8 cellular contexts compared by ENCODE assay signal in genomic region chr17:38663125-38663751, GRCh38. TPM values are rescaled to one million over a fixed set of nuclear protein-coding genes. Genes with fewer than 3 reads are reported as not detected.
A peak's percentile ranks its signal among the peaks of the same experiment; 100 is the strongest.
DNase-seq lines count a peak whose midpoint lies in the region; ATAC-seq and TF ChIP-seq lines count a peak whose summit lies in the region.

No MANE protein-coding gene starts in this region.

- H3K36me3 Mint-ChIP-seq in stimulated activated effector memory CD8-positive, alpha-beta T cell treated with anti-CD3 and anti-CD28 coated beads, Interleukin-12 subunit alpha, Interleukin-12 subunit beta, amount 100 ng/mL, for 72 hours: no peaks in the 10 kb centered on the region

- H3K9me2 ChIP-seq in SU-DHL-6 (replicated peaks; ENCODE audit: insufficient read depth, low read length): no peaks in the 10 kb centered on the region

- H3K4me2 ChIP-seq in SU-DHL-6 (ENCODE audit: low read depth, low read length, poor library complexity, severe bottlenecking): no peak overlapping the region

- TF ChIP-seq CTCF in SU-DHL-6 (IDR thresholded peaks at IDR 0.05; ENCODE audit: insufficient read depth, low read length, poor library complexity, severe bottlenecking) (peak; percentile 74), breast epithelium (IDR thresholded peaks at IDR 0.05) (peak; percentile 12 to 84 (median 70))

- H3K36me3 ChIP-seq in SU-DHL-6 (ENCODE audit: low read length): no peaks in the 10 kb centered on the region
- no peaks in the 10 kb centered on the region for H3K36me3 ChIP-seq in breast epithelium

- peaks cover 6% of the 10 kb centered on the region for H3K4me1 Mint-ChIP-seq in stimulated activated effector memory CD8-positive, alpha-beta T cell treated with anti-CD3 and anti-CD28 coated beads, Interleukin-12 subunit alpha, Interleukin-12 subunit beta, amount 100 ng/mL, for 72 hours

- H3K9me3 ChIP-seq in SU-DHL-6 (ENCODE audit: insufficient read depth, low read length) (no peaks in the 10 kb centered on the region), breast epithelium (no peaks in the 10 kb centered on the region)

- H3K79me2 ChIP-seq in SU-DHL-6 (ENCODE audit: insufficient read depth, low read length): no peaks in the 10 kb centered on the region

- H4K20me1 ChIP-seq in SU-DHL-6 (ENCODE audit: low read depth, low read length): no peaks in the 10 kb centered on the region

- H2AFZ ChIP-seq in SU-DHL-6 (ENCODE audit: low read depth, low read length, severe bottlenecking): no peak overlapping the region

- DNase-seq in activated gamma-delta T cell treated with Interleukin-2 at 50 U/mL for 16 hours: peak; percentile 18
- no peak for DNase-seq in activated gamma-delta T cell (lab: John Stamatoyannopoulos, UW)
- peak; percentile 56 for DNase-seq in NCI-H146 treated with DMSO at 0.1 percent for 48 hours (lab: John Stamatoyannopoulos, UW; ENCODE audit: unreplicated experiment)
- peak in 1 of 2 donors; percentile 69 for DNase-seq in breast epithelium (ENCODE audit: low spot score in 2 of 2)
- DNase-seq in left colon: peak; percentile 58 to 75
- DNase-seq in stimulated activated effector memory CD8-positive, alpha-beta T cell treated with anti-CD3 and anti-CD28 coated beads, Interleukin-12 subunit alpha, Interleukin-12 subunit beta, amount 100 ng/mL, for 72 hours (ENCODE audit: low spot score in 2 of 2): peak in 1 of 2 donors; percentile 62

- intact Hi-C loops in breast epithelium (cut with DNase I; ENCODE audit: low total_unique reads) (no loop called here), left colon (cut with DNase I, micrococcal nuclease) (loop anchor here (10.0 kb wide), 2 partner anchors 98 to 168 kb away; no protein-coding TSS in a partner anchor)

- H3K9ac ChIP-seq in SU-DHL-6 (ENCODE audit: low read length): no peak overlapping the region

- H3K27ac ChIP-seq in SU-DHL-6 (ENCODE audit: low read depth, low read length): no peak overlapping the region
- no peak overlapping the region for H3K27ac ChIP-seq in breast epithelium

- no peaks in the 10 kb centered on the region for H3K9me3 Mint-ChIP-seq in stimulated activated effector memory CD8-positive, alpha-beta T cell treated with anti-CD3 and anti-CD28 coated beads, Interleukin-12 subunit alpha, Interleukin-12 subunit beta, amount 100 ng/mL, for 72 hours

- H3K4me3 ChIP-seq in SU-DHL-6 (ENCODE audit: insufficient read depth, low read length, poor library complexity, severe bottlenecking) (no peak overlapping the region), breast epithelium (no peak overlapping the region)

- H3K27me3 ChIP-seq in SU-DHL-6 (ENCODE audit: low read length) (no peaks in the 10 kb centered on the region), breast epithelium (no peaks in the 10 kb centered on the region)

- ATAC-seq in left colon: peak; percentile 90
- ATAC-seq in stimulated activated effector memory CD8-positive, alpha-beta T cell treated with anti-CD3 and anti-CD28 coated beads, Interleukin-12 subunit alpha, Interleukin-12 subunit beta, amount 100 ng/mL, for 72 hours: peak; percentile 71
- no peak for ATAC-seq in GM19351 (IDR thresholded peaks at IDR 0.05; ENCODE audit: unreplicated experiment)

- peaks cover 0 to 5% of the 10 kb centered on the region in 2 donors for H3K4me1 ChIP-seq in breast epithelium

- H3K4me3 Mint-ChIP-seq in stimulated activated effector memory CD8-positive, alpha-beta T cell treated with anti-CD3 and anti-CD28 coated beads, Interleukin-12 subunit alpha, Interleukin-12 subunit beta, amount 100 ng/mL, for 72 hours: no peak overlapping the region

- no peak overlapping the region for H3K27ac Mint-ChIP-seq in stimulated activated effector memory CD8-positive, alpha-beta T cell treated with anti-CD3 and anti-CD28 coated beads, Interleukin-12 subunit alpha, Interleukin-12 subunit beta, amount 100 ng/mL, for 72 hours

- no peaks in the 10 kb centered on the region for H3F3A ChIP-seq in SU-DHL-6 (ENCODE audit: insufficient read depth)

- TF ChIP-seq POLR2A in breast epithelium (IDR thresholded peaks at IDR 0.05): no peak

RNA-seq across cellular contexts. Expression of gene EPOP, which starts 11.5 kb away (rescaled TPM):
- 1 to 10 TPM; 2.0 to 2.1 (median 2.0) TPM for total RNA-seq in breast epithelium
- under 1 TPM; 0.22 to 0.46 TPM for total RNA-seq in left colon

RNA-seq across cellular contexts. Expression of gene MLLT6, which starts 41.8 kb away (rescaled TPM):
- total RNA-seq in breast epithelium (100 to 1,000 TPM in 1 of 3 donors, 10 to 100 TPM in 2; 41.9 to 101 (median 90.5) TPM), left colon (10 to 100 TPM; 82.5 to 87.9 TPM)

RNA-seq across cellular contexts. Expression of gene SRCIN1, which starts 57.5 kb away (rescaled TPM):
- total RNA-seq in breast epithelium (10 to 100 TPM in 1 of 3 donors, 1 to 10 TPM in 2; 4.2 to 10.8 (median 8.8) TPM), left colon (1 to 10 TPM; 3.1 TPM)
